In genomic region chr15:68693071-68693470, GRCh38 we compare ENCODE assay signal across 1 cellular context.
TF ChIP-seq lines count a peak whose summit lies in the region.

No MANE protein-coding gene starts in this region.

TF ChIP-seq in K562, 482 proteins besides CTCF, POLR2A, EP300 and RAD21 (continued from another document):
- TF ChIP-seq PBX2 (CRISPR knock-in tag; IDR thresholded peaks at IDR 0.05; ENCODE audit: low read depth) (no peak), PBX2 (tag; conservative IDR thresholded peaks at IDR 0.05; ENCODE audit: low read depth) (no peak), ZNF224 (CRISPR knock-in tag; IDR thresholded peaks at IDR 0.05) (no peak), ETV1 (tag; conservative IDR thresholded peaks at IDR 0.05; ENCODE audit: low read depth) (0 out of 2 replicates have a peak, but pooled peaks have one; percentile 32), KDM5B (IDR thresholded peaks at IDR 0.05; ENCODE audit: insufficient replicate concordance, low read depth, low read length) (no peak), CBFB (CRISPR knock-in tag; IDR thresholded peaks at IDR 0.05) (no peak)
